Comparison of ENCODE assay signal across 13 cellular contexts in the genomic region with DNA sequence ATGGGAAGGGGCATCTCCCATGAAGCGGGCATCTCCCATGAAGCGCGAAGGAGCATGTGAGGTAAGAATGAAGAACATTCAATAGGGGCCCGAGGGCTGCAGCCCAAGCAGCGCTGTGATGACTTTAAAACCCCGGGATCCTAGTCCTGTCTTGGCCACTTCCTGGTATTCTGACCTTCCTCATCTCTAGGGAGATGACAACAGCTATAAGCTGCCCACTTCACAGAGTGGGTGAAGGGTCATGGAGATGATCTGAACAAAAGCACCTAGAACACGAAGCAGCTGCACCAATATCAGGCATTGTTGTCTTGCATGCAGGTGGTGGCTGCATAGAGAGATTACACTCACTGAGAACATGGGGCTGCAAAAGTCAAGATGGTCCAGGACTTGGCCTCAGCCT.
"Had no signal": no experiment of that assay in that cellular context is flagged by ENCODE, and none has a peak within 500 bp of the region (broad histone marks: within the 10 kb centered on the region; RNA-seq: fewer than 3 reads in every experiment).

No MANE protein-coding gene starts in this region.

- ATAC-seq: body of pancreas; sciatic nerve; stimulated activated naive CD8-positive, alpha-beta T cell treated with anti-CD3 and anti-CD28 coated beads, Interleukin-15, amount 100 ng/mL, for 72 hours had no signal

- H3K9me3 Mint-ChIP-seq: activated CD4-positive, alpha-beta T cell treated with anti-CD3 and anti-CD28 coated beads, Interleukin-2, amount 10 ng/mL, durations not matched to agents 7 days and 5 days; central memory CD8-positive, alpha-beta T cell; nephron progenitor cell; stimulated activated naive CD8-positive, alpha-beta T cell treated with anti-CD3 and anti-CD28 coated beads, Interleukin-15, amount 100 ng/mL, for 72 hours; type B pancreatic cell had no signal

- H3K36me3 Mint-ChIP-seq: activated naive CD8-positive, alpha-beta T cell; type B pancreatic cell had no signal

- DNase-seq: activated CD4-positive, alpha-beta T cell treated with anti-CD3 and anti-CD28 coated beads, Interleukin-2, amount 10 ng/mL, durations not matched to agents 7 days and 5 days; activated CD4-positive, CD25-positive, alpha-beta regulatory T cell; activated CD8-positive, alpha-beta memory T cell treated with anti-CD3 and anti-CD28 coated beads for 24 hours; activated gamma-delta T cell treated with Interleukin-2 at 50 U/mL for 16 hours; amygdala; body of pancreas; kidney; nephron progenitor cell; stimulated activated naive CD8-positive, alpha-beta T cell treated with anti-CD3 and anti-CD28 coated beads, Interleukin-15, amount 100 ng/mL, for 72 hours had no signal

- H3K4me3 Mint-ChIP-seq: activated CD4-positive, alpha-beta T cell treated with anti-CD3 and anti-CD28 coated beads, Interleukin-2, amount 10 ng/mL, durations not matched to agents 7 days and 5 days; activated naive CD8-positive, alpha-beta T cell; central memory CD8-positive, alpha-beta T cell; nephron progenitor cell; stimulated activated naive CD8-positive, alpha-beta T cell treated with anti-CD3 and anti-CD28 coated beads, Interleukin-15, amount 100 ng/mL, for 72 hours; type B pancreatic cell had no signal

- H3K4me1 Mint-ChIP-seq: central memory CD8-positive, alpha-beta T cell; nephron progenitor cell had no signal

- H3K27ac Mint-ChIP-seq: activated CD4-positive, alpha-beta T cell treated with anti-CD3 and anti-CD28 coated beads, Interleukin-2, amount 10 ng/mL, durations not matched to agents 7 days and 5 days; activated naive CD8-positive, alpha-beta T cell; nephron progenitor cell; stimulated activated naive CD8-positive, alpha-beta T cell treated with anti-CD3 and anti-CD28 coated beads, Interleukin-15, amount 100 ng/mL, for 72 hours; type B pancreatic cell had no signal
